ENCODE assay signal across 11 cellular contexts in the genomic region with DNA sequence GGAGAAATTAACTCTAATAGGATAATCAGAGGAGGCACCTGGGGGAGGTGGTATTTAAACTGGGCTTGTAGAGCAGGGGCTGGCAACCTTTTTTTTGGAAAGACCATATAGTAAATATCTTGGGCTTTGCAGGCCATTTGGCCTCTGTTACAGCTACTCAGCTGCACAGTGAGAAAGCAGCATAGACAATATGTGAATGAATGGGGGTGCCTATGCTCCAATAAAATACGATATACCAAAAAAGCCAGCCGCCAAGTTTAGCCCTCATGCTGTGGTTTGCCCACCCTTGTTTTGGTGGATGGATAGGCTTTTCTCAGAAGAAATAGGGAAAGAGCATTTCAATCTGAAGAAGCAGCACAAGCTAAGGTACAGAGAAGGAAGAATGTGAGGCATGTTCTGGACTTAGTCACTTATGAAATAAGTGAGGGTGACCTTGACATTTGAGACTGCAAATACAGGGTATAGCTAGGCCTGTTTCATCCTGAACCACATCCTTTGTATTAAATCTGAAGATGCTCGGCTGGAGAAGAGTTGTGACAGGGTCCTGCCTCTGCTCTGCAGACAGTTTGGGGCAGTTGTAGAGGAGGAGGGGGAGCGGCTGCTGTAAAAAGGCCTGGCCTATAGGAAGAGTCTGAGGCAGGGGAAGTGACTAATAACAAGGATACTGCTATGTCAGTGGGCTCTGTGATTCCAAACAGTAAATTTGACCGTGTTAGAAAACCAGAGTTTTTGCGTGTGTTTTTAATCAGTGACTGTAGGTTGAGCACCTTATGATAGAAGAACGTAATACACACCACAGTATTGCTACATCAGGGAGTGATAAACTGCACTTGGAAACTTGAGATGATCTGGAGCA.
DNase-seq lines count a peak whose midpoint lies in the region; ATAC-seq and TF ChIP-seq lines count a peak whose summit lies in the region.
"Had no signal": no experiment of that assay in that cellular context is flagged by ENCODE, and none has a peak within 500 bp of the region (broad histone marks: within the 10 kb centered on the region; RNA-seq: fewer than 3 reads in every experiment).

No MANE protein-coding gene starts in this region.

- no peaks in the 10 kb centered on the region for H3K27me3 ChIP-seq in BJ (ENCODE audit: control insufficient read depth, insufficient read depth, low read length)

- H3K36me3 ChIP-seq in BJ (ENCODE audit: control insufficient read depth, insufficient read depth, low read length): no peaks in the 10 kb centered on the region

- DNase-seq in BJ (ENCODE audit: low read depth): peak; percentile 47
- peak; percentile 69 for DNase-seq in HS-5 (ENCODE audit: low read depth)
- DNase-seq in dermis blood vessel endothelial cell: peak; percentile 76
- DNase-seq in lung microvascular endothelial cell (ENCODE audit: low read depth in 2 of 2): peak; percentile 70 to 81
- no peak for DNase-seq in HEK293T (ENCODE audit: extremely low spot score)
- DNase-seq in HuH-7 (ENCODE audit: low spot score): no peak
- DNase-seq: activated T-cell treated with anti-CD3 and anti-CD28 coated beads, Interleukin-2, amount 50 U/mL, for 72 hours; NCI-H526 had no signal

- no peak for TF ChIP-seq CTCF in BJ (IDR thresholded peaks at IDR 0.05; ENCODE audit: insufficient read depth, low read depth, low read length)

- POLR2A ChIA-PET in BJ (lab: Charles Lee) (no interaction called here), HEK293T (lab: Yijun Ruan, JAX) (no interaction called here)

- ATAC-seq in HG03045 (IDR thresholded peaks at IDR 0.05; ENCODE audit: unreplicated experiment) (no peak), GM21528 (IDR thresholded peaks at IDR 0.05; ENCODE audit: low FRiP score, unreplicated experiment) (no peak)
- ATAC-seq: activated T-cell treated with anti-CD3 and anti-CD28 coated beads, Interleukin-2, amount 50 U/mL, for 72 hours had no signal

- H3K4me3 ChIP-seq in BJ (ENCODE audit: low read depth, low read length): no peak overlapping the region
- H3K4me3 ChIP-seq: coronary artery had no signal

- CTCF ChIA-PET in BJ (lab: Yijun Ruan, JAX) (interaction anchor here (1.0 kb wide), 1 partner anchor 103 kb away, joined by 3 read pairs; no protein-coding TSS in a partner anchor), HEK293T (lab: Yijun Ruan, JAX) (no interaction called here)

TF ChIP-seq in HEK293T, 16 proteins besides CTCF, POLR2A, EP300 and RAD21:
- TF ChIP-seq L3MBTL2 (conservative IDR thresholded peaks at IDR 0.05) (no peak), SUZ12 (IDR thresholded peaks at IDR 0.05) (no peak), BHLHE40 (IDR thresholded peaks at IDR 0.05; ENCODE audit: borderline replicate concordance) (no peak), ELF4 (IDR thresholded peaks at IDR 0.05) (no peak), TARDBP (IDR thresholded peaks at IDR 0.05) (no peak), HDGF (IDR thresholded peaks at IDR 0.05; ENCODE audit: borderline replicate concordance) (no peak), ARNT (IDR thresholded peaks at IDR 0.05) (no peak), FOXM1 (IDR thresholded peaks at IDR 0.05; ENCODE audit: borderline replicate concordance) (no peak), SP1 (IDR thresholded peaks at IDR 0.05) (no peak), NFRKB (IDR thresholded peaks at IDR 0.05) (no peak), FOXA1 (IDR thresholded peaks at IDR 0.05) (no peak), FOXK2 (IDR thresholded peaks at IDR 0.05) (no peak), LEF1 (IDR thresholded peaks at IDR 0.05; ENCODE audit: borderline replicate concordance) (no peak), CTBP1 (IDR thresholded peaks at IDR 0.05; ENCODE audit: borderline replicate concordance) (no peak), ZNF384 (IDR thresholded peaks at IDR 0.05) (no peak)
- TF ChIP-seq, protein P1, sequence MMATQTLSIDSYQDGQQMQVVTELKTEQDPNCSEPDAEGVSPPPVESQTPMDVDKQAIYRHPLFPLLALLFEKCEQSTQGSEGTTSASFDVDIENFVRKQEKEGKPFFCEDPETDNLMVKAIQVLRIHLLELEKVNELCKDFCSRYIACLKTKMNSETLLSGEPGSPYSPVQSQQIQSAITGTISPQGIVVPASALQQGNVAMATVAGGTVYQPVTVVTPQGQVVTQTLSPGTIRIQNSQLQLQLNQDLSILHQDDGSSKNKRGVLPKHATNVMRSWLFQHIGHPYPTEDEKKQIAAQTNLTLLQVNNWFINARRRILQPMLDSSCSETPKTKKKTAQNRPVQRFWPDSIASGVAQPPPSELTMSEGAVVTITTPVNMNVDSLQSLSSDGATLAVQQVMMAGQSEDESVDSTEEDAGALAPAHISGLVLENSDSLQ (IDR thresholded peaks at IDR 0.05): no peak
TF ChIP-seq in HEK293T: peak in this region for 0.

Comparison
In these comparisons a context has a peak if more than half of its experiments do, and no peak if none do; other contexts are left out.
1. DNase-seq: peak in BJ (single experiment), HS-5 (single experiment), dermis blood vessel endothelial cell (single experiment) and lung microvascular endothelial cell (2 of 2); none in HEK293T (single experiment) and HuH-7 (single experiment).